Comparison of ENCODE assay signal across 8 cellular contexts in genomic region chr12:52691076-52691764, GRCh38. TPM values are rescaled to one million over a fixed set of nuclear protein-coding genes. Genes with fewer than 3 reads are reported as not detected.
DNase-seq lines count a peak whose midpoint lies in the region; ATAC-seq and TF ChIP-seq lines count a peak whose summit lies in the region.

No MANE protein-coding gene starts in this region.

- H3K4me2 ChIP-seq in OCI-LY7 (ENCODE audit: low read length), result peak overlapping the region; percentile 43; the same call in 1 of the 2 replicates

- peak; percentile 68 to 83 for ATAC-seq in CD4-positive, CD25-positive, alpha-beta regulatory T cell (ENCODE audit: low read depth in 2 of 2)
- ATAC-seq in left lung (peak; percentile 32), GM21526 (IDR thresholded peaks at IDR 0.05; ENCODE audit: low FRiP score, unreplicated experiment) (no peak)

- no TSS peak for BruUV-seq in OCI-LY7 (replicated peaks; lab: Mats Ljungman, UMichigan)

- no peaks in the 10 kb centered on the region for H3K9me2 ChIP-seq in OCI-LY7 (ENCODE audit: insufficient read depth, low read length)

- DNase-seq in CD4-positive, CD25-positive, alpha-beta regulatory T cell, result peak; percentile 3 to 50 (median 46)
- peak; percentile 4 for DNase-seq in OCI-LY7 (ENCODE audit: low spot score)
- peak; percentile 76 for DNase-seq in activated naive CD4-positive, alpha-beta T cell treated with anti-CD3 and anti-CD28 coated beads, Interleukin-2, amount 10 ng/mL, durations not matched to agents 7 days and 5 days
- DNase-seq in left lung, result peak in 1 of 2 donors; percentile 81
- DNase-seq in stimulated activated CD8-positive, alpha-beta memory T cell treated with anti-CD3 and anti-CD28 coated beads, Interleukin-12 subunit alpha, Interleukin-12 subunit beta, amount 100 ng/mL, for 24 hours (ENCODE audit: extremely low read depth), result peak; percentile 20
- no peak for DNase-seq in NCI-H2107 treated with DMSO at 0.1 percent for 48 hours (lab: John Stamatoyannopoulos, UW; ENCODE audit: unreplicated experiment)
- no peak for DNase-seq in NCI-H2081 (lab: John Stamatoyannopoulos, UW)

- CTCF ChIA-PET in OCI-LY7 (lab: Charles Lee; ENCODE audit: unreplicated experiment), result no interaction called here
- CTCF ChIA-PET in activated naive CD4-positive, alpha-beta T cell treated with anti-CD3 and anti-CD28 coated beads, Interleukin-2, amount 10 ng/mL, durations not matched to agents 7 days and 5 days (lab: Charles Lee), result interaction anchor here (0.9 to 1.3 kb wide), 3 partner anchors 35 to 188 kb away, joined by 3 to 4 read pairs (median 3); no protein-coding TSS in a partner anchor

- peaks cover 37% of the 10 kb centered on the region for H3K27me3 Mint-ChIP-seq in CD4-positive, CD25-positive, alpha-beta regulatory T cell
- H3K27me3 Mint-ChIP-seq in activated naive CD4-positive, alpha-beta T cell treated with anti-CD3 and anti-CD28 coated beads, Interleukin-2, amount 10 ng/mL, durations not matched to agents 7 days and 5 days, result peaks cover 82% of the 10 kb centered on the region

- no peaks in the 10 kb centered on the region for H3K9me3 ChIP-seq in CD4-positive, CD25-positive, alpha-beta regulatory T cell (ENCODE audit: control insufficient read depth in 2 of 2, low read length in 2 of 2)
- H3K9me3 ChIP-seq in OCI-LY7 (ENCODE audit: low read length), result no peaks in the 10 kb centered on the region
- H3K9me3 ChIP-seq in left lung, result no peaks in the 10 kb centered on the region

- peak overlapping the region; percentile 48 to 93 (median 64) for H3K27ac Mint-ChIP-seq in CD4-positive, CD25-positive, alpha-beta regulatory T cell
- peak overlapping the region; percentile 1 for H3K27ac Mint-ChIP-seq in activated naive CD4-positive, alpha-beta T cell treated with anti-CD3 and anti-CD28 coated beads, Interleukin-2, amount 10 ng/mL, durations not matched to agents 7 days and 5 days

- peaks cover 10% of the 10 kb centered on the region for H3K27me3 ChIP-seq in CD4-positive, CD25-positive, alpha-beta regulatory T cell (ENCODE audit: control insufficient read depth, insufficient read depth, low read length)
- peaks cover 20 to 87% of the 10 kb centered on the region in 2 donors for H3K27me3 ChIP-seq in left lung

- POLR2A ChIA-PET in OCI-LY7 (lab: Charles Lee), result no interaction called here

- no peaks in the 10 kb centered on the region for H4K20me1 ChIP-seq in OCI-LY7 (ENCODE audit: insufficient read depth, low read length)

- no peak overlapping the region for H2AFZ ChIP-seq in OCI-LY7 (ENCODE audit: low read length)

- TF ChIP-seq CTCF in OCI-LY7 (conservative IDR thresholded peaks at IDR 0.05; ENCODE audit: low read length), result no peak
- TF ChIP-seq CTCF in left lung (IDR thresholded peaks at IDR 0.05), result no peak

- no peak overlapping the region for H3K27ac ChIP-seq in CD4-positive, CD25-positive, alpha-beta regulatory T cell (ENCODE audit: insufficient read depth, low read length, poor library complexity, severe bottlenecking)
- H3K27ac ChIP-seq in OCI-LY7 (ENCODE audit: low read depth, low read length, poor library complexity, severe bottlenecking), result no peak overlapping the region
- no peak overlapping the region for H3K27ac ChIP-seq in left lung

- H3K4me3 Mint-ChIP-seq in CD4-positive, CD25-positive, alpha-beta regulatory T cell, result peak overlapping the region; percentile 53 to 96 (median 80)
- peak overlapping the region; percentile 75 for H3K4me3 Mint-ChIP-seq in activated naive CD4-positive, alpha-beta T cell treated with anti-CD3 and anti-CD28 coated beads, Interleukin-2, amount 10 ng/mL, durations not matched to agents 7 days and 5 days

- no peaks in the 10 kb centered on the region for H3K36me3 Mint-ChIP-seq in CD4-positive, CD25-positive, alpha-beta regulatory T cell
- H3K36me3 Mint-ChIP-seq in activated naive CD4-positive, alpha-beta T cell treated with anti-CD3 and anti-CD28 coated beads, Interleukin-2, amount 10 ng/mL, durations not matched to agents 7 days and 5 days, result no peaks in the 10 kb centered on the region

- peaks cover 0 to 30% (median 9%) of the 10 kb centered on the region in 4 donors for H3K4me1 Mint-ChIP-seq in CD4-positive, CD25-positive, alpha-beta regulatory T cell
- peaks cover 18% of the 10 kb centered on the region for H3K4me1 Mint-ChIP-seq in activated naive CD4-positive, alpha-beta T cell treated with anti-CD3 and anti-CD28 coated beads, Interleukin-2, amount 10 ng/mL, durations not matched to agents 7 days and 5 days

- intact Hi-C loops in OCI-LY7 (cut with micrococcal nuclease; ENCODE audit: unreplicated experiment), result no loop called here
- intact Hi-C loops in left lung (cut with DNase I), result no loop called here

- H3K79me2 ChIP-seq in OCI-LY7 (ENCODE audit: insufficient read depth, low read depth, low read length), result no peaks in the 10 kb centered on the region

- peak overlapping the region; percentile 64 for H3K4me3 ChIP-seq in CD4-positive, CD25-positive, alpha-beta regulatory T cell (ENCODE audit: low read depth, low read length)
- H3K4me3 ChIP-seq in OCI-LY7 (ENCODE audit: low read depth, low read length, poor library complexity, severe bottlenecking), result no peak overlapping the region
- no peak overlapping the region for H3K4me3 ChIP-seq in left lung

- H3K4me1 ChIP-seq in CD4-positive, CD25-positive, alpha-beta regulatory T cell (ENCODE audit: control insufficient read depth, insufficient read depth, low read length, poor library complexity, severe bottlenecking), result peaks cover 13% of the 10 kb centered on the region
- H3K4me1 ChIP-seq in OCI-LY7 (ENCODE audit: insufficient read depth, low read length, poor library complexity, severe bottlenecking) (no peaks in the 10 kb centered on the region), left lung (peaks cover 5 to 8% of the 10 kb centered on the region in 2 donors)

- H3K9me3 Mint-ChIP-seq in CD4-positive, CD25-positive, alpha-beta regulatory T cell, result no peaks in the 10 kb centered on the region
- no peaks in the 10 kb centered on the region for H3K9me3 Mint-ChIP-seq in activated naive CD4-positive, alpha-beta T cell treated with anti-CD3 and anti-CD28 coated beads, Interleukin-2, amount 10 ng/mL, durations not matched to agents 7 days and 5 days

- no peaks in the 10 kb centered on the region for H3K36me3 ChIP-seq in CD4-positive, CD25-positive, alpha-beta regulatory T cell (ENCODE audit: control insufficient read depth, insufficient read depth, low read length)
- H3K36me3 ChIP-seq in OCI-LY7 (ENCODE audit: insufficient read depth, low read length) (no peaks in the 10 kb centered on the region), left lung (no peaks in the 10 kb centered on the region)

RNA-seq across cellular contexts. Expression of gene KRT1, which starts 11.0 kb away (rescaled TPM):
- 9.9 TPM for total RNA-seq in CD4-positive, CD25-positive, alpha-beta regulatory T cell
- 1 to 10 TPM in 3 of 4 donors, not detected in 1; 3.3 to 7.8 (median 3.7) TPM for polyA plus RNA-seq in CD4-positive, CD25-positive, alpha-beta regulatory T cell
- total RNA-seq in OCI-LY7 (2014; rRNA removed; shearing (Covaris generic)), result not detected in 2 replicates
- total RNA-seq in OCI-LY7 (2022) (not detected in 2 replicates), left lung (under 1 TPM in 1 of 2 donors, not detected in 1; 0.64 TPM)

RNA-seq across cellular contexts. Expression of gene KRT77, which starts 12.1 kb away (rescaled TPM):
- not detected for total RNA-seq in CD4-positive, CD25-positive, alpha-beta regulatory T cell
- not detected for polyA plus RNA-seq in CD4-positive, CD25-positive, alpha-beta regulatory T cell
- total RNA-seq in OCI-LY7 (2014; rRNA removed; shearing (Covaris generic)), result not detected in 2 replicates
- not detected in 2 replicates for total RNA-seq in OCI-LY7 (2022)
- total RNA-seq in left lung, result not detected

RNA-seq across cellular contexts. Expression of gene KRT2, which starts 39.2 kb away (rescaled TPM):
- 0.42 TPM for total RNA-seq in CD4-positive, CD25-positive, alpha-beta regulatory T cell
- under 1 TPM in 3 of 4 donors, not detected in 1; 0.23 to 0.80 (median 0.25) TPM for polyA plus RNA-seq in CD4-positive, CD25-positive, alpha-beta regulatory T cell
- not detected in 2 replicates for total RNA-seq in OCI-LY7 (2014; rRNA removed; shearing (Covaris generic))
- not detected in 2 replicates for total RNA-seq in OCI-LY7 (2022)
- total RNA-seq in left lung, result not detected

Comparison
In these comparisons a context has a peak if more than half of its experiments do, and no peak if none do; other contexts are left out.
1. DNase-seq: peak in CD4-positive, CD25-positive, alpha-beta regulatory T cell (3 of 3), OCI-LY7 (single experiment), activated naive CD4-positive, alpha-beta T cell treated with anti-CD3 and anti-CD28 coated beads, Interleukin-2, amount 10 ng/mL, durations not matched to agents 7 days and 5 days (single experiment) and stimulated activated CD8-positive, alpha-beta memory T cell treated with anti-CD3 and anti-CD28 coated beads, Interleukin-12 subunit alpha, Interleukin-12 subunit beta, amount 100 ng/mL, for 24 hours (single experiment); none in NCI-H2107 treated with DMSO at 0.1 percent for 48 hours (single experiment) and NCI-H2081 (0 of 2).